In genomic region chr3:182245059-182245458, GRCh38 we compare ENCODE assay signal across 15 cellular contexts.
A peak's percentile ranks its signal among the peaks of the same experiment; 100 is the strongest.
DNase-seq lines count a peak whose midpoint lies in the region; ATAC-seq and TF ChIP-seq lines count a peak whose summit lies in the region.
"Had no signal": no experiment of that assay in that cellular context is flagged by ENCODE, and none has a peak within 500 bp of the region (broad histone marks: within the 10 kb centered on the region; RNA-seq: fewer than 3 reads in every experiment).

No MANE protein-coding gene starts in this region.

- in situ Hi-C loops in ACHN (cut with HindIII; ENCODE audit: low pct_ligation_motif_present, low pct_unique_long_range_greater_than_20kb, low sequenced_read_pairs), result no loop called here

- DNase-seq in caudate nucleus (lab: John Stamatoyannopoulos, UW) (no peak), dorsolateral prefrontal cortex (no peak), hepatic stellate cell (ENCODE audit: low spot score) (no peak), ACHN (no peak)
- DNase-seq: Caco-2; CD4-positive, CD25-positive, alpha-beta regulatory T cell; CD8-positive, alpha-beta T cell; DMS153; GF-D8; GOT3 had no signal

- ATAC-seq in GM18502 (IDR thresholded peaks at IDR 0.05; ENCODE audit: poor library complexity, unreplicated experiment), result no peak
- ATAC-seq: CD8-positive, alpha-beta T cell had no signal

- POLR2A ChIA-PET in HEK293 (lab: Yijun Ruan, JAX), result no interaction called here

- CTCF ChIA-PET in HEK293 (lab: Yijun Ruan, JAX), result no interaction called here

- H3K9me3 ChIP-seq in HEK293 (ENCODE audit: control insufficient read depth, insufficient read depth, low read depth, low read length), result no peaks in the 10 kb centered on the region
- H3K9me3 ChIP-seq: BLaER1, Caco-2, HAP-1 had no signal

- H3K4me1 ChIP-seq in HEK293 (ENCODE audit: control insufficient read depth, insufficient read depth, low read length), result no peaks in the 10 kb centered on the region
- H3K4me1 ChIP-seq: BLaER1, Caco-2 had no signal

- no peaks in the 10 kb centered on the region for H3K27me3 ChIP-seq in dorsolateral prefrontal cortex
- H3K27me3 ChIP-seq: BLaER1 had no signal

- H3K4me3 ChIP-seq in HEK293 (ENCODE audit: low read depth, low read length) (no peak overlapping the region), dorsolateral prefrontal cortex (no peak overlapping the region)
- H3K4me3 ChIP-seq: BLaER1, HAP-1 had no signal

- H3K27ac ChIP-seq in HEK293 (ENCODE audit: extremely low read depth, low read depth, low read length) (no peak overlapping the region), caudate nucleus (ENCODE audit: low read depth, low read length) (peak overlapping the region; percentile 42), dorsolateral prefrontal cortex (peak overlapping the region in 39 of 59 donors; percentile 5 to 97 (median 90))
- H3K27ac ChIP-seq: BLaER1, C4-2B had no signal

- H3K36me3 ChIP-seq in HEK293 (ENCODE audit: control insufficient read depth in 2 of 2, insufficient read depth in 1 of 2, low read length in 2 of 2), result no peaks in the 10 kb centered on the region
- H3K36me3 ChIP-seq: BLaER1, HAP-1 had no signal

- intact Hi-C loops in dorsolateral prefrontal cortex (cut with DNase I), result loop anchor here in 1 of 2 donors (10.0 kb wide), 2 partner anchors 150 to 300 kb away; no protein-coding TSS in a partner anchor

- TF ChIP-seq CTCF in HEK293 (tag by site-specific recombination; IDR thresholded peaks at IDR 0.05), result no peak
- no peak for TF ChIP-seq CTCF in dorsolateral prefrontal cortex (IDR thresholded peaks at IDR 0.05 in 54 of 56, conservative IDR thresholded peaks at IDR 0.05 in 2 of 56; ENCODE audit: low read depth in 1 of 56, partially characterized antibody in 56 of 56)

TF ChIP-seq in HEK293, 187 proteins besides CTCF, POLR2A, EP300 and RAD21:
- TF ChIP-seq SCRT2 (tag by site-specific recombination; IDR thresholded peaks at IDR 0.05) (peak; percentile 48; the same call in 1 of the 2 replicates), SP7 (tag by site-specific recombination; IDR thresholded peaks at IDR 0.05) (no peak)
